ENCODE assay signal across 8 cellular contexts in genomic region chr11:107549253-107549953, GRCh38. TPM values are rescaled to one million over a fixed set of nuclear protein-coding genes. Genes with fewer than 3 reads are reported as not detected.
A peak's percentile ranks its signal among the peaks of the same experiment; 100 is the strongest.
DNase-seq lines count a peak whose midpoint lies in the region; ATAC-seq and TF ChIP-seq lines count a peak whose summit lies in the region.

No MANE protein-coding gene starts in this region.

- no peaks in the 10 kb centered on the region for H3K27me3 ChIP-seq in mesendoderm (ENCODE audit: insufficient read depth, low read length, poor library complexity)

- no peak overlapping the region for H2BK5ac ChIP-seq in mesendoderm (ENCODE audit: low read length)

- TF ChIP-seq CTCF in AG04449 (IDR thresholded peaks at IDR 0.05; ENCODE audit: insufficient read depth, low read length, missing control alignments) (peak; percentile 70), RWPE1 (conservative IDR thresholded peaks at IDR 0.05; ENCODE audit: low read depth) (peak; percentile 92), choroid plexus epithelial cell (conservative IDR thresholded peaks at IDR 0.05; ENCODE audit: low read depth, low read length) (peak; percentile 81)

- POLR2A ChIA-PET in AG04449 (lab: Yijun Ruan, JAX), result interaction anchor here (1.0 kb wide), 1 partner anchor 220 kb away, joined by 3 read pairs; no protein-coding TSS in a partner anchor
- POLR2A ChIA-PET in RWPE1 (lab: Yijun Ruan, JAX; ENCODE audit: low non-redundant PET), result no interaction called here

- H3K9ac ChIP-seq in mesendoderm (ENCODE audit: low read length), result no peak overlapping the region

- no peak overlapping the region for H2BK120ac ChIP-seq in mesendoderm (ENCODE audit: low read depth, low read length)

- no CpG with 5 or more reads among the region's 6 CpGs for WGBS in mesendoderm (ENCODE audit: extremely low coverage, insufficient coverage, low lambda C conversion rate)

- H3K56ac ChIP-seq in mesendoderm (ENCODE audit: low read length), result no peak overlapping the region

- H3K4me3 ChIP-seq in AG04449 (ENCODE audit: low read depth, low read length) (no peak overlapping the region), choroid plexus epithelial cell (ENCODE audit: low read depth, low read length) (no peak overlapping the region), mesendoderm (ENCODE audit: low read length) (no peak overlapping the region)

- CTCF ChIA-PET in AG04449 (lab: Yijun Ruan, JAX) (interaction anchor here (0.7 to 9.7 kb wide), 32 partner anchors 8 to 351 kb away, joined by 3 to 110 read pairs (median 4); partner anchors contain the start of gene CWF19L2), RWPE1 (lab: Yijun Ruan, JAX) (interaction anchor here (0.5 to 2.2 kb wide), 11 partner anchors 11 to 1506 kb away, joined by 3 to 19 read pairs (median 3); no protein-coding TSS in a partner anchor)

- H3K4ac ChIP-seq in mesendoderm (ENCODE audit: low read depth, low read length), result no peak overlapping the region

- no peak overlapping the region for H2AK5ac ChIP-seq in mesendoderm (ENCODE audit: low read length)

- H2BK15ac ChIP-seq in mesendoderm (replicated peaks; ENCODE audit: low read depth), result no peak overlapping the region

- H3K79me1 ChIP-seq in mesendoderm (ENCODE audit: low read length), result no peaks in the 10 kb centered on the region

- no peak overlapping the region for H4K5ac ChIP-seq in mesendoderm (ENCODE audit: low read length)

- DNase-seq in AG04449 (ENCODE audit: low read depth, low spot score), result no peak
- DNase-seq in EH (ENCODE audit: low read depth), result peak; percentile 56
- DNase-seq in RWPE1 (ENCODE audit: low spot score), result peak; percentile 16
- peak; percentile 70 for DNase-seq in choroid plexus epithelial cell (ENCODE audit: low read depth)
- DNase-seq in mesendoderm, result peak; percentile 29
- no peak for DNase-seq in activated CD4-positive, CD25-positive, alpha-beta regulatory T cell (lab: John Stamatoyannopoulos, UW)
- no peak for DNase-seq in NCI-H524 treated with DMSO at 0.1 percent for 48 hours (lab: John Stamatoyannopoulos, UW)

- no peak overlapping the region for H3K18ac ChIP-seq in mesendoderm (ENCODE audit: low read length)

- H3K23ac ChIP-seq in mesendoderm (ENCODE audit: low read length), result no peak overlapping the region

- H3K4me2 ChIP-seq in mesendoderm (ENCODE audit: low read length), result no peak overlapping the region

- H3K36me3 ChIP-seq in mesendoderm (ENCODE audit: control insufficient read depth, insufficient read depth, low read length), result peaks cover 2% of the 10 kb centered on the region

- H3K79me2 ChIP-seq in mesendoderm (ENCODE audit: control insufficient read depth, insufficient read depth, low read length), result no peaks in the 10 kb centered on the region

- H4K8ac ChIP-seq in mesendoderm (ENCODE audit: low read depth, low read length), result no peak overlapping the region

- H3K4me1 ChIP-seq in mesendoderm (ENCODE audit: control insufficient read depth, low read depth, low read length), result no peaks in the 10 kb centered on the region

- ATAC-seq in HG03175 (IDR thresholded peaks at IDR 0.05; ENCODE audit: unreplicated experiment), result peak; percentile 72

- H3K27ac ChIP-seq in RWPE1 (no peak overlapping the region), mesendoderm (ENCODE audit: low read depth, low read length) (no peak overlapping the region)

RNA-seq across cellular contexts. Expression of gene ALKBH8, which starts 16.1 kb away (rescaled TPM):
- polyA plus RNA-seq in mesendoderm (2013, experiment 1 of 2), result 8.3 TPM
- polyA plus RNA-seq in mesendoderm (2013, experiment 2 of 2), result 8.2 TPM

RNA-seq across cellular contexts. Expression of gene ELMOD1, which starts 41.5 kb away (rescaled TPM):
- polyA plus RNA-seq in mesendoderm (2013, experiment 1 of 2), result 0.10 TPM
- 0.06 TPM for polyA plus RNA-seq in mesendoderm (2013, experiment 2 of 2)

Comparison
In these comparisons a context has a peak if more than half of its experiments do, and no peak if none do; other contexts are left out.
1. DNase-seq: peak in EH (single experiment), RWPE1 (single experiment), choroid plexus epithelial cell (single experiment) and mesendoderm (single experiment); none in AG04449 (single experiment), activated CD4-positive, CD25-positive, alpha-beta regulatory T cell (0 of 4) and NCI-H524 treated with DMSO at 0.1 percent for 48 hours (single experiment).
2. Peak in every context shown above with its lines, with median percentiles within 50 percentile points of each other: CTCF ChIP-seq.